9 cellular contexts compared by ENCODE assay signal in genomic region chr12:132554857-132555630, GRCh38. TPM values are rescaled to one million over a fixed set of nuclear protein-coding genes. Genes with fewer than 3 reads are reported as not detected.
DNase-seq lines count a peak whose midpoint lies in the region; ATAC-seq and TF ChIP-seq lines count a peak whose summit lies in the region.
"Had no signal": no experiment of that assay in that cellular context is flagged by ENCODE, and none has a peak within 500 bp of the region (broad histone marks: within the 10 kb centered on the region; RNA-seq: fewer than 3 reads in every experiment).

No MANE protein-coding gene starts in this region.

- no peak overlapping the region for H3K9ac ChIP-seq in SU-DHL-6 (ENCODE audit: low read length)

- H3K36me3 ChIP-seq in GM06990 (ENCODE audit: control insufficient read depth, insufficient read depth, low read length) (no peaks in the 10 kb centered on the region), SU-DHL-6 (ENCODE audit: low read length) (no peaks in the 10 kb centered on the region)
- H3K36me3 ChIP-seq: pancreas had no signal

- no peak overlapping the region for H2AFZ ChIP-seq in SU-DHL-6 (ENCODE audit: low read depth, low read length, severe bottlenecking)

- no peak for ATAC-seq in HG03097 (IDR thresholded peaks at IDR 0.05; ENCODE audit: low FRiP score, unreplicated experiment)
- ATAC-seq: pancreas had no signal

- H3K9me2 ChIP-seq in SU-DHL-6 (replicated peaks; ENCODE audit: insufficient read depth, low read length) = no peaks in the 10 kb centered on the region

- no peaks in the 10 kb centered on the region for H3F3A ChIP-seq in SU-DHL-6 (ENCODE audit: insufficient read depth)

- TF ChIP-seq CTCF in GM06990 (IDR thresholded peaks at IDR 0.05; ENCODE audit: insufficient read depth, low read length, poor library complexity, severe bottlenecking) (peak; percentile 23), SU-DHL-6 (IDR thresholded peaks at IDR 0.05; ENCODE audit: insufficient read depth, low read length, poor library complexity, severe bottlenecking) (peak; percentile 32), fibroblast of pulmonary artery (IDR thresholded peaks at IDR 0.05; ENCODE audit: low read length, missing control alignments) (peak; percentile 29)

- no peaks in the 10 kb centered on the region for H3K9me3 ChIP-seq in SU-DHL-6 (ENCODE audit: insufficient read depth, low read length)
- H3K9me3 ChIP-seq: pancreas had no signal

- H4K20me1 ChIP-seq in SU-DHL-6 (ENCODE audit: low read depth, low read length) = no peaks in the 10 kb centered on the region

- H3K4me3 ChIP-seq in GM06990 (replicated peaks; ENCODE audit: low read depth, low read length) (no peak overlapping the region), SU-DHL-6 (ENCODE audit: insufficient read depth, low read length, poor library complexity, severe bottlenecking) (no peak overlapping the region), fibroblast of pulmonary artery (replicated peaks; ENCODE audit: low read depth, low read length) (no peak overlapping the region)
- H3K4me3 ChIP-seq: pancreas had no signal

- no peaks in the 10 kb centered on the region for H3K79me2 ChIP-seq in SU-DHL-6 (ENCODE audit: insufficient read depth, low read length)

- peak; percentile 15 to 25 for DNase-seq in AML-193 (lab: John Stamatoyannopoulos, UW)
- peak; percentile 38 for DNase-seq in GM06990 (ENCODE audit: extremely low read depth, insufficient read length)
- no peak for DNase-seq in fibroblast of pulmonary artery (ENCODE audit: low read depth)
- DNase-seq in occipital lobe (lab: John Stamatoyannopoulos, UW) = no peak
- DNase-seq in cerebellum (ENCODE audit: low spot score) = no peak
- DNase-seq in ecto neural progenitor cell (ENCODE audit: low spot score) = no peak
- DNase-seq: pancreas had no signal

- H3K27me3 ChIP-seq in GM06990 (replicated peaks; ENCODE audit: control insufficient read depth, insufficient read depth, low read length) (no peaks in the 10 kb centered on the region; the same call in 1 of the 2 replicates), SU-DHL-6 (ENCODE audit: low read length) (no peaks in the 10 kb centered on the region)
- H3K27me3 ChIP-seq: pancreas had no signal

- no peak overlapping the region for H3K4me2 ChIP-seq in SU-DHL-6 (ENCODE audit: low read depth, low read length, poor library complexity, severe bottlenecking)

- H3K27ac ChIP-seq in SU-DHL-6 (ENCODE audit: low read depth, low read length) = no peak overlapping the region
- H3K27ac ChIP-seq: pancreas had no signal

RNA-seq across cellular contexts. Expression of gene LRCOL1, which starts 55.3 kb away (rescaled TPM):
- not detected for total RNA-seq in occipital lobe
- not detected for total RNA-seq in cerebellum
- total RNA-seq: pancreas had no signal

Comparison
In these comparisons a context has a peak if more than half of its experiments do, and no peak if none do; other contexts are left out.
1. DNase-seq: peak in AML-193 (2 of 2) and GM06990 (single experiment); none in fibroblast of pulmonary artery (single experiment), occipital lobe (single experiment), cerebellum (single experiment) and ecto neural progenitor cell (single experiment).
2. Peak in every context shown above with its lines, with median percentiles within 50 percentile points of each other: CTCF ChIP-seq.